In the genomic region with DNA sequence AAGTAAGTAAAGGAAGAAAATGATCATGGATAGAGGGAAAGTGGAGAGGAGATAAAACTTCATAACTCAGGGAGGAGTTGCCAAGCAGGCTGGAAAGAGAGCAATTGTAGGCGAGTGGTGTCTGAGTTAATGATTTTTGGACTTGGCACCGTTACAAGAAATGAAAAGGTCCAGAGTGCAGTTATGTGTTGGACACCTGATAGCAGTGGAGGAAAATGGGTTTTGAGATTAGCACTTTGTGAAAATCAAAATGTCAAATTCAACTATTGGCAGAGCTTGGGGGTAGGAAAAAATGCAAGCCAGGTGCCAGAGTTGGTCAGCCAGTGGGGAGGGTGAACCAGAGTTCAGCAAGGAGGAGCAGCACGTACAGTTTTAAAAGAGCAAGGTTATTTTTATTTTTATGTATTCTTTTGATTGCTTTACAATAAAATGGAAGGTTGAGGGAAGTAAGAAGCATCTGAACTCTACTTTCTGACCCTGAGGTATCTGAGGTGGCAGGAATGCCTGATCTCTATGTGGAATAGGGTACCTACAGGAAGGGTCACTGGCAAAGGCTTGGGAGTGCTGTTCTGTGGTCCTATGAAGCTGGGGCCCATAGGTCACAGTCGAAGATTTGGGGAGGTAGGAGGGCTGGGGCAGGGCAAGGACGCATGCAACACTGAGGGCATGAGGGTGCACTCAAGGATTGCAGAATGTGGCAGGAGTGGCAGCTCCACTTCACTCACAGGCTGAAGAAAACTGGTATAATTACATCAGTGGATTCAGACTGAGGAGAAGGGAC, we compare ENCODE assay signal across 1 cellular context.
TF ChIP-seq lines count a peak whose summit lies in the region.

No MANE protein-coding gene starts in this region.

TF ChIP-seq in liver, 16 proteins besides CTCF, POLR2A, EP300 and RAD21 (continued from another document):
- TF ChIP-seq EGR1 (IDR thresholded peaks at IDR 0.05; ENCODE audit: low read depth in 2 of 2) (peak in 1 of 2 donors; percentile 55), SP1 (IDR thresholded peaks at IDR 0.05) (peak; percentile 89), HNF4A (conservative IDR thresholded peaks at IDR 0.05) (peak; percentile 91 to 93), FOXA1 (IDR thresholded peaks at IDR 0.05) (peak; percentile 45), TAF1 (conservative IDR thresholded peaks at IDR 0.05) (no peak), RXRA (IDR thresholded peaks at IDR 0.05) (peak; percentile 66 to 79)
- TF ChIP-seq, protein P1, sequence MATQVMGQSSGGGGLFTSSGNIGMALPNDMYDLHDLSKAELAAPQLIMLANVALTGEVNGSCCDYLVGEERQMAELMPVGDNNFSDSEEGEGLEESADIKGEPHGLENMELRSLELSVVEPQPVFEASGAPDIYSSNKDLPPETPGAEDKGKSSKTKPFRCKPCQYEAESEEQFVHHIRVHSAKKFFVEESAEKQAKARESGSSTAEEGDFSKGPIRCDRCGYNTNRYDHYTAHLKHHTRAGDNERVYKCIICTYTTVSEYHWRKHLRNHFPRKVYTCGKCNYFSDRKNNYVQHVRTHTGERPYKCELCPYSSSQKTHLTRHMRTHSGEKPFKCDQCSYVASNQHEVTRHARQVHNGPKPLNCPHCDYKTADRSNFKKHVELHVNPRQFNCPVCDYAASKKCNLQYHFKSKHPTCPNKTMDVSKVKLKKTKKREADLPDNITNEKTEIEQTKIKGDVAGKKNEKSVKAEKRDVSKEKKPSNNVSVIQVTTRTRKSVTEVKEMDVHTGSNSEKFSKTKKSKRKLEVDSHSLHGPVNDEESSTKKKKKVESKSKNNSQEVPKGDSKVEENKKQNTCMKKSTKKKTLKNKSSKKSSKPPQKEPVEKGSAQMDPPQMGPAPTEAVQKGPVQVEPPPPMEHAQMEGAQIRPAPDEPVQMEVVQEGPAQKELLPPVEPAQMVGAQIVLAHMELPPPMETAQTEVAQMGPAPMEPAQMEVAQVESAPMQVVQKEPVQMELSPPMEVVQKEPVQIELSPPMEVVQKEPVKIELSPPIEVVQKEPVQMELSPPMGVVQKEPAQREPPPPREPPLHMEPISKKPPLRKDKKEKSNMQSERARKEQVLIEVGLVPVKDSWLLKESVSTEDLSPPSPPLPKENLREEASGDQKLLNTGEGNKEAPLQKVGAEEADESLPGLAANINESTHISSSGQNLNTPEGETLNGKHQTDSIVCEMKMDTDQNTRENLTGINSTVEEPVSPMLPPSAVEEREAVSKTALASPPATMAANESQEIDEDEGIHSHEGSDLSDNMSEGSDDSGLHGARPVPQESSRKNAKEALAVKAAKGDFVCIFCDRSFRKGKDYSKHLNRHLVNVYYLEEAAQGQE (IDR thresholded peaks at IDR 0.05), result peak; percentile 68
- TF ChIP-seq, protein P2, sequence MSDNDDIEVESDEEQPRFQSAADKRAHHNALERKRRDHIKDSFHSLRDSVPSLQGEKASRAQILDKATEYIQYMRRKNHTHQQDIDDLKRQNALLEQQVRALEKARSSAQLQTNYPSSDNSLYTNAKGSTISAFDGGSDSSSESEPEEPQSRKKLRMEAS (IDR thresholded peaks at IDR 0.05), result peak; percentile 38
- TF ChIP-seq, protein P3, sequence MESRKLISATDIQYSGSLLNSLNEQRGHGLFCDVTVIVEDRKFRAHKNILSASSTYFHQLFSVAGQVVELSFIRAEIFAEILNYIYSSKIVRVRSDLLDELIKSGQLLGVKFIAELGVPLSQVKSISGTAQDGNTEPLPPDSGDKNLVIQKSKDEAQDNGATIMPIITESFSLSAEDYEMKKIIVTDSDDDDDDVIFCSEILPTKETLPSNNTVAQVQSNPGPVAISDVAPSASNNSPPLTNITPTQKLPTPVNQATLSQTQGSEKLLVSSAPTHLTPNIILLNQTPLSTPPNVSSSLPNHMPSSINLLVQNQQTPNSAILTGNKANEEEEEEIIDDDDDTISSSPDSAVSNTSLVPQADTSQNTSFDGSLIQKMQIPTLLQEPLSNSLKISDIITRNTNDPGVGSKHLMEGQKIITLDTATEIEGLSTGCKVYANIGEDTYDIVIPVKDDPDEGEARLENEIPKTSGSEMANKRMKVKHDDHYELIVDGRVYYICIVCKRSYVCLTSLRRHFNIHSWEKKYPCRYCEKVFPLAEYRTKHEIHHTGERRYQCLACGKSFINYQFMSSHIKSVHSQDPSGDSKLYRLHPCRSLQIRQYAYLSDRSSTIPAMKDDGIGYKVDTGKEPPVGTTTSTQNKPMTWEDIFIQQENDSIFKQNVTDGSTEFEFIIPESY (IDR thresholded peaks at IDR 0.05), result peak; percentile 45
